In the genomic region with DNA sequence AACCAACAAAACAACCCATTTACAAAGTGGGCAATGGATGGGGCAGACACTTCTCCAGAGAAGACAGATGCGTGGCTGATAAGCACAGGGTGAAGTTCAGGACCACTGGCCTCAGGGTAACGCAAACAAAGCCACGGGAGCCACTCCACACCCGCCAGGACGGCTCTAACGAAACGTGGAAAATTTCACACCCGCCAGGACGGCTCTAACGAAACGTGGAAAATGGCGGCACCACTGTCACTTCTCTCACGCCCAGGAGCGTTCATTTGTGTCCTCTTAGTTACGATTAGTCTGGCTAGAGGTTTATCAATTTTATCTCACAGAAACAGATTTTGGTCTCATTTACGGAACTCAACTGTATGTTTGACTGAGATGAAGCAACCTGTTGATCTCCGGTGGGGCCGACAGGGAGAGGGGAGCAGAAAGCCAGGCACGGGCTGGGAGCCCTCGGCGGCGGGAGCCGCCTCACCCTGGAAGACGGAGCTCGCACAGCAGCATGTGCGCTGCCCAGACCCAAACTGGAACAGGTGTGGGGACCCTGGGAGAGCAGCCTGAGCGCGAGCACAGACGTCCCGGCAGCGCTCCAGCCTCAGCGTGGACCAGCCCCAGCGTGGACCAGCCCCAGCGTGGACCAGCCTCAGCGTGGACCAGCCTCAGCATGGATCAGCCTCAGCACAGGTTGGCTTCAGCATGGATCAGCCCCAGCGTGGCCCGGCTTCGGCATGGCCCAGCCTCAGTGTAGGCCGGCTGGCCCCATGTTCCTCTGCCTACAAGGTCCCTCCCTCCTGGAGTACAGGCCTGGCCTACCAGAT, we compare ENCODE assay signal across 19 cellular contexts.
DNase-seq lines count a peak whose midpoint lies in the region; ATAC-seq, FAIRE-seq and TF ChIP-seq lines count a peak whose summit lies in the region.
"Had no signal": no experiment of that assay in that cellular context is flagged by ENCODE, and none has a peak within 500 bp of the region (broad histone marks: within the 10 kb centered on the region; RNA-seq: fewer than 3 reads in every experiment).

No MANE protein-coding gene starts in this region.

- H3K27me3 ChIP-seq in H1 (replicated peaks in 1 of 4; ENCODE audit: control insufficient read depth in 3 of 4, extremely low read depth in 1 of 4, insufficient read depth in 3 of 4, low read length in 3 of 4) (no peaks in the 10 kb centered on the region), neuronal stem cell (ENCODE audit: control insufficient read depth in 3 of 3, insufficient read depth in 3 of 3, low read depth in 1 of 3, low read length in 3 of 3) (no peaks in the 10 kb centered on the region)

- H3K9me3 ChIP-seq in HEK293 (ENCODE audit: control insufficient read depth, insufficient read depth, low read depth, low read length) (no peaks in the 10 kb centered on the region), H1 (ENCODE audit: insufficient read depth in 2 of 2, low read depth in 1 of 2, low read length in 1 of 2) (no peaks in the 10 kb centered on the region), neuronal stem cell (replicated peaks in 1 of 2; ENCODE audit: control insufficient read depth in 2 of 2, insufficient read depth in 1 of 2, low read depth in 1 of 2, low read length in 2 of 2) (no peaks in the 10 kb centered on the region)

- H3K23ac ChIP-seq in H1 (ENCODE audit: insufficient read length) (no peak overlapping the region), neuronal stem cell (ENCODE audit: low read depth, low read length, poor library complexity) (peak overlapping the region; percentile 73)

- H3K18ac ChIP-seq in H1 (ENCODE audit: extremely low read depth, low read length), result no peak overlapping the region
- H3K18ac ChIP-seq in neuronal stem cell (ENCODE audit: low read length), result peak overlapping the region; percentile 80

- no peak for ATAC-seq in activated naive CD8-positive, alpha-beta T cell treated with anti-CD3 and anti-CD28 coated beads, Interleukin-2, amount 10 ng/mL, durations not matched to agents 7 days and 5 days (ENCODE audit: low read depth)
- ATAC-seq in GM18870 (IDR thresholded peaks at IDR 0.05; ENCODE audit: unreplicated experiment), result no peak

- no peaks in the 10 kb centered on the region; the same call in 1 of the 2 replicates for H3K23me2 ChIP-seq in H1 (ENCODE audit: low read depth, low read length)

- H3K9me3 Mint-ChIP-seq in activated naive CD8-positive, alpha-beta T cell treated with anti-CD3 and anti-CD28 coated beads, Interleukin-2, amount 10 ng/mL, durations not matched to agents 7 days and 5 days, result no peaks in the 10 kb centered on the region
- H3K9me3 Mint-ChIP-seq in activated naive CD8-positive, alpha-beta T cell treated with anti-CD3 and anti-CD28 coated beads for 36 hours, result no peaks in the 10 kb centered on the region
- H3K9me3 Mint-ChIP-seq: CD14-positive monocyte had no signal

- H3K4me1 Mint-ChIP-seq in activated naive CD8-positive, alpha-beta T cell treated with anti-CD3 and anti-CD28 coated beads, Interleukin-2, amount 10 ng/mL, durations not matched to agents 7 days and 5 days, result peaks cover 24% of the 10 kb centered on the region
- peaks cover 15% of the 10 kb centered on the region for H3K4me1 Mint-ChIP-seq in activated naive CD8-positive, alpha-beta T cell treated with anti-CD3 and anti-CD28 coated beads for 36 hours
- H3K4me1 Mint-ChIP-seq: CD14-positive monocyte had no signal

- TF ChIP-seq CTCF in HEK293 (tag by site-specific recombination; IDR thresholded peaks at IDR 0.05), result no peak
- no peak for TF ChIP-seq CTCF in H1 (IDR thresholded peaks at IDR 0.05; ENCODE audit: control extremely low read depth in 1 of 3, insufficient read depth in 1 of 3, low read depth in 1 of 3, low read length in 3 of 3)

- no peak overlapping the region for H3K4me3 Mint-ChIP-seq in activated naive CD8-positive, alpha-beta T cell treated with anti-CD3 and anti-CD28 coated beads, Interleukin-2, amount 10 ng/mL, durations not matched to agents 7 days and 5 days
- H3K4me3 Mint-ChIP-seq in activated naive CD8-positive, alpha-beta T cell treated with anti-CD3 and anti-CD28 coated beads for 36 hours, result no peak overlapping the region
- H3K4me3 Mint-ChIP-seq: CD14-positive monocyte had no signal

- H3K79me1 ChIP-seq in H1 (ENCODE audit: low read depth, low read length), result no peaks in the 10 kb centered on the region
- peaks cover 8% of the 10 kb centered on the region for H3K79me1 ChIP-seq in neuronal stem cell (ENCODE audit: low read depth, low read length)

- no peak overlapping the region for H2AK5ac ChIP-seq in H1 (ENCODE audit: low read depth, low read length)
- peak overlapping the region; percentile 84 for H2AK5ac ChIP-seq in neuronal stem cell (ENCODE audit: low read depth, low read length)

- H3K9ac ChIP-seq in H1 (replicated peaks in 1 of 4; ENCODE audit: extremely low read depth in 1 of 4, low read depth in 3 of 4, low read length in 3 of 4), result no peak overlapping the region
- peak overlapping the region; percentile 21 for H3K9ac ChIP-seq in neuronal stem cell (ENCODE audit: low read depth, low read length, poor library complexity)

- H3K4ac ChIP-seq in H1 (replicated peaks; ENCODE audit: insufficient read length, low read depth, low read length) (no peak overlapping the region), neuronal stem cell (ENCODE audit: low read length) (peak overlapping the region; percentile 66)

- H2BK20ac ChIP-seq in H1 (ENCODE audit: low read length), result no peak overlapping the region

- H4K20me1 ChIP-seq in H1 (replicated peaks in 1 of 2; ENCODE audit: control insufficient read depth in 1 of 2, insufficient read depth in 2 of 2, low read length in 2 of 2), result peaks cover 0 to 2% of the 10 kb centered on the region in 2 experiments

- no peak for TF ChIP-seq POLR2A in H1 (IDR thresholded peaks at IDR 0.05; ENCODE audit: control extremely low read depth in 1 of 2, low read depth in 2 of 2, low read length in 2 of 2)

- peaks cover 17% of the 10 kb centered on the region for H3K36me3 Mint-ChIP-seq in activated naive CD8-positive, alpha-beta T cell treated with anti-CD3 and anti-CD28 coated beads, Interleukin-2, amount 10 ng/mL, durations not matched to agents 7 days and 5 days
- H3K36me3 Mint-ChIP-seq in activated naive CD8-positive, alpha-beta T cell treated with anti-CD3 and anti-CD28 coated beads for 36 hours, result peaks cover 12% of the 10 kb centered on the region

- no peaks in the 10 kb centered on the region for H3K36me3 ChIP-seq in HEK293 (ENCODE audit: control insufficient read depth in 2 of 2, insufficient read depth in 1 of 2, low read length in 2 of 2)
- no peaks in the 10 kb centered on the region for H3K36me3 ChIP-seq in H1 (ENCODE audit: control insufficient read depth in 2 of 4, insufficient read depth in 4 of 4, low read length in 3 of 4)
- no peaks in the 10 kb centered on the region for H3K36me3 ChIP-seq in neuronal stem cell (replicated peaks in 1 of 2; ENCODE audit: control insufficient read depth in 2 of 2, insufficient read depth in 2 of 2, low read length in 2 of 2)

- H2AFZ ChIP-seq in H1 (ENCODE audit: low read length) (no peak overlapping the region), neuronal stem cell (ENCODE audit: low read length) (no peak overlapping the region)
- H2AFZ ChIP-seq: PC-9 had no signal

- no peaks in the 10 kb centered on the region for H3K79me2 ChIP-seq in H1 (ENCODE audit: control insufficient read depth in 1 of 2, insufficient read depth in 2 of 2, low read length in 2 of 2)

- FAIRE-seq in H1 (lab: Jason Lieb, UNC), result no peak

- H2BK120ac ChIP-seq in H1 (replicated peaks; ENCODE audit: low read depth, low read length), result no peak overlapping the region
- no peak overlapping the region for H2BK120ac ChIP-seq in neuronal stem cell (ENCODE audit: low read depth, low read length)

- no peak overlapping the region for H2BK15ac ChIP-seq in H1 (ENCODE audit: low read length)
- no peak overlapping the region for H2BK15ac ChIP-seq in neuronal stem cell (ENCODE audit: low read length)

- H2BK5ac ChIP-seq in H1 (ENCODE audit: low read depth, low read length) (no peak overlapping the region), neuronal stem cell (ENCODE audit: low read length) (no peak overlapping the region)

- H4K5ac ChIP-seq in H1 (ENCODE audit: insufficient read length, low read depth, low read length), result no peak overlapping the region

- H4K91ac ChIP-seq in H1 (replicated peaks; ENCODE audit: insufficient read length, low read length), result no peak overlapping the region
- no peak overlapping the region for H4K91ac ChIP-seq in neuronal stem cell (ENCODE audit: low read depth, low read length, poor library complexity)

- H3K56ac ChIP-seq in H1 (replicated peaks; ENCODE audit: insufficient read length, low read depth, low read length), result no peak overlapping the region

- no peak overlapping the region for H3K4me2 ChIP-seq in H1 (ENCODE audit: insufficient read depth in 1 of 2, low read depth in 2 of 2, low read length in 2 of 2)
- H3K4me2 ChIP-seq in neuronal stem cell (ENCODE audit: insufficient read depth, low read length, poor library complexity, severe bottlenecking), result no peak overlapping the region
- H3K4me2 ChIP-seq: PC-9 had no signal

- H3K27ac Mint-ChIP-seq in activated naive CD8-positive, alpha-beta T cell treated with anti-CD3 and anti-CD28 coated beads, Interleukin-2, amount 10 ng/mL, durations not matched to agents 7 days and 5 days, result peak overlapping the region; percentile 42
- no peak overlapping the region for H3K27ac Mint-ChIP-seq in activated naive CD8-positive, alpha-beta T cell treated with anti-CD3 and anti-CD28 coated beads for 36 hours

- H3K14ac ChIP-seq in H1 (ENCODE audit: insufficient read length) (no peak overlapping the region), neuronal stem cell (ENCODE audit: low read length) (peak overlapping the region; percentile 99)

- H2BK12ac ChIP-seq in H1 (ENCODE audit: low read depth, low read length) (no peak overlapping the region), neuronal stem cell (ENCODE audit: low read length) (peak overlapping the region; percentile 73)

- no peak for TF ChIP-seq RAD21 in H1 (IDR thresholded peaks at IDR 0.05 in 1 of 2, conservative IDR thresholded peaks at IDR 0.05 in 1 of 2; ENCODE audit: low read depth in 2 of 2, low read length in 2 of 2)

- no peak for TF ChIP-seq EP300 in H1 (IDR thresholded peaks at IDR 0.05; ENCODE audit: borderline replicate concordance in 1 of 2, low read depth in 2 of 2, low read length in 2 of 2)

- POLR2A ChIA-PET in activated naive CD8-positive, alpha-beta T cell treated with anti-CD3 and anti-CD28 coated beads, Interleukin-2, amount 10 ng/mL, durations not matched to agents 7 days and 5 days (lab: Charles Lee), result no interaction called here
- POLR2A ChIA-PET in HEK293 (lab: Yijun Ruan, JAX), result no interaction called here
- POLR2A ChIA-PET in H1 (lab: Charles Lee; ENCODE audit: partially characterized antibody), result no interaction called here

- H3K4me3 ChIP-seq in HEK293 (ENCODE audit: low read depth, low read length) (no peak overlapping the region), H1 (ENCODE audit: extremely low read depth in 1 of 4, insufficient read depth in 2 of 4, low read depth in 3 of 4, low read length in 4 of 4) (no peak overlapping the region), neuronal stem cell (ENCODE audit: low read length in 2 of 2) (no peak overlapping the region)
- H3K4me3 ChIP-seq: PC-9 had no signal

- H4K8ac ChIP-seq in H1 (ENCODE audit: extremely low read depth, insufficient read depth, low read length) (peak overlapping the region; percentile 28; the same call in 1 of the 2 replicates), neuronal stem cell (ENCODE audit: low read depth, low read length) (peak overlapping the region; percentile 98)

- CTCF ChIA-PET in HEK293 (lab: Yijun Ruan, JAX) (no interaction called here), H1 (lab: Charles Lee; ENCODE audit: partially characterized antibody) (interaction anchor here (1.3 kb wide), 1 partner anchor 376 kb away, joined by 3 read pairs; no protein-coding TSS in a partner anchor)

- no peaks in the 10 kb centered on the region for H3K27me3 Mint-ChIP-seq in activated naive CD8-positive, alpha-beta T cell treated with anti-CD3 and anti-CD28 coated beads, Interleukin-2, amount 10 ng/mL, durations not matched to agents 7 days and 5 days
- H3K27me3 Mint-ChIP-seq in activated naive CD8-positive, alpha-beta T cell treated with anti-CD3 and anti-CD28 coated beads for 36 hours, result no peaks in the 10 kb centered on the region

- no peaks in the 10 kb centered on the region for H3K4me1 ChIP-seq in HEK293 (ENCODE audit: control insufficient read depth, insufficient read depth, low read length)
- H3K4me1 ChIP-seq in H1 (replicated peaks in 1 of 4; ENCODE audit: control insufficient read depth in 3 of 4, insufficient read depth in 4 of 4, low read length in 3 of 4), result no peaks in the 10 kb centered on the region; a peak in 1 of 7 replicates
- peaks cover 0 to 2% of the 10 kb centered on the region in 2 donors for H3K4me1 ChIP-seq in neuronal stem cell (ENCODE audit: control insufficient read depth in 2 of 2, insufficient read depth in 1 of 2, low read depth in 1 of 2, low read length in 2 of 2)

- WGBS in H1 (ENCODE audit: extremely low coverage in 1 of 2, insufficient coverage in 1 of 2, insufficient read length in 1 of 2, insufficient replicate concordance in 2 of 2, low coverage in 1 of 2, low lambda C conversion rate in 2 of 2, missing lambda C conversion rate in 1 of 2), 2 experiments, result 95% methylated on average over 39 of the region's 39 CpGs; no CpG with 5 or more reads in 1 of the 2 experiments
- no CpG with 5 or more reads among the region's 39 CpGs for WGBS in neuronal stem cell (ENCODE audit: extremely low coverage in 2 of 2, insufficient read length in 2 of 2, insufficient replicate concordance in 1 of 2), 2 donors

- DNase-seq in activated naive CD8-positive, alpha-beta T cell treated with anti-CD3 and anti-CD28 coated beads, Interleukin-2, amount 10 ng/mL, durations not matched to agents 7 days and 5 days, result no peak
- no peak for DNase-seq in activated naive CD8-positive, alpha-beta T cell treated with anti-CD3 and anti-CD28 coated beads for 36 hours
- no peak for DNase-seq in H1 (ENCODE audit: low read depth in 1 of 2, low spot score in 2 of 2)
- no peak for DNase-seq in neuronal stem cell (ENCODE audit: low spot score)
- no peak for DNase-seq in SIG-M5 treated with dmso at 0.1 percent for 504 hours (lab: John Stamatoyannopoulos, UW; ENCODE audit: unreplicated experiment)
- no peak for DNase-seq in epidermal melanocyte (ENCODE audit: insufficient read length, low spot score)
- DNase-seq: Calu3, DMS53, H7, KG1, NCI-H1048, NCI-H1436 treated with DMSO at 0.1 percent for 48 hours, NCI-H2029 treated with DMSO at 0.1 percent for 48 hours, NCI-H510A, NCI-H82, PC-9 had no signal

- H3K27ac ChIP-seq in HEK293 (ENCODE audit: extremely low read depth, low read depth, low read length) (no peak overlapping the region), H1 (ENCODE audit: low read depth, low read length) (no peak overlapping the region), neuronal stem cell (replicated peaks; ENCODE audit: low read length) (no peak overlapping the region)
- H3K27ac ChIP-seq: PC-9 had no signal
